Comparison of ENCODE assay signal across 14 cellular contexts in the genomic region with DNA sequence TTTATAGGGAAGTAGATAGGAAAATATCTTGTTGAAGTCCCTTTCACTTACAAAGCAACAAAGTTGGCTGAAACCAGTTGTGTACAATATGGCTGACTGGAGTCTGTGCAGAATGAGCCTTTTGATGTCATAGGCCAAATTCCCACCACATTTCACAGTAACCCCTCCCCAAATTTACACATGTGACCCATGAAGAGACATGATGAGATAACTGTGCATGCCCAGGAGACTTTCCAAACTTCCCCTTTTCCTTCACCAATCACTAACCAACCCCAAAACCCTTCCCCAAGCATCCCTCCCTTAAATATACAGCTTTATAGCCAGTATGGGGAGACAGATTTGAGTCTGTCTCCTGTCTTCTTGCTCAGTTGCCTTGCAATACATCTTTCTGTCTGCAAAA.
"Had no signal": no experiment of that assay in that cellular context is flagged by ENCODE, and none has a peak within 500 bp of the region (broad histone marks: within the 10 kb centered on the region; RNA-seq: fewer than 3 reads in every experiment).

No MANE protein-coding gene starts in this region.

- DNase-seq: activated CD4-positive, alpha-beta memory T cell treated with anti-CD3 and anti-CD28 coated beads for 36 hours; activated CD8-positive, alpha-beta memory T cell treated with anti-CD3 and anti-CD28 coated beads, Interleukin-2, amount 10 ng/mL, durations not matched to agents 7 days and 5 days; activated naive CD4-positive, alpha-beta T cell treated with Interleukin-2 at 50 U/mL for 16 hours; activated naive CD8-positive, alpha-beta T cell treated with anti-CD3 and anti-CD28 coated beads, Interleukin-2, amount 10 ng/mL, durations not matched to agents 7 days and 5 days; dermis blood vessel endothelial cell; effector memory CD4-positive, alpha-beta T cell; esophagus squamous epithelium; heart right ventricle; sigmoid colon; stimulated activated naive CD4-positive, alpha-beta T cell; upper lobe of right lung had no signal

- H3K4me3 Mint-ChIP-seq: activated CD4-positive, alpha-beta memory T cell treated with anti-CD3 and anti-CD28 coated beads for 36 hours; activated CD8-positive, alpha-beta memory T cell treated with anti-CD3 and anti-CD28 coated beads, Interleukin-2, amount 10 ng/mL, durations not matched to agents 7 days and 5 days; activated naive CD8-positive, alpha-beta T cell treated with anti-CD3 and anti-CD28 coated beads, Interleukin-2, amount 10 ng/mL, durations not matched to agents 7 days and 5 days; activated T-helper 17 cell treated with anti-CD3 and anti-CD28 coated beads, Interleukin-2, amount 50 U/mL, for 72 hours; natural killer cell treated with Interleukin-12 subunit alpha and Interleukin-12 subunit beta and Interleukin-15 and Interleukin-18, amount 100 ng/mL, for 72 hours had no signal

- H3K36me3 Mint-ChIP-seq: activated CD4-positive, alpha-beta memory T cell treated with anti-CD3 and anti-CD28 coated beads for 36 hours; activated CD8-positive, alpha-beta memory T cell treated with anti-CD3 and anti-CD28 coated beads, Interleukin-2, amount 10 ng/mL, durations not matched to agents 7 days and 5 days; activated naive CD8-positive, alpha-beta T cell treated with anti-CD3 and anti-CD28 coated beads, Interleukin-2, amount 10 ng/mL, durations not matched to agents 7 days and 5 days; natural killer cell treated with Interleukin-12 subunit alpha and Interleukin-12 subunit beta and Interleukin-15 and Interleukin-18, amount 100 ng/mL, for 72 hours had no signal

- H3K27me3 ChIP-seq: cardiac muscle cell, esophagus squamous epithelium, heart right ventricle, sigmoid colon, upper lobe of right lung had no signal

- H3K9me3 ChIP-seq: esophagus squamous epithelium, heart right ventricle, sigmoid colon, upper lobe of right lung had no signal

- H3K4me3 ChIP-seq: cardiac muscle cell, esophagus squamous epithelium, heart right ventricle, sigmoid colon, upper lobe of right lung had no signal

- H3K9me3 Mint-ChIP-seq: activated CD4-positive, alpha-beta memory T cell treated with anti-CD3 and anti-CD28 coated beads for 36 hours; activated naive CD8-positive, alpha-beta T cell treated with anti-CD3 and anti-CD28 coated beads, Interleukin-2, amount 10 ng/mL, durations not matched to agents 7 days and 5 days; activated T-helper 17 cell treated with anti-CD3 and anti-CD28 coated beads, Interleukin-2, amount 50 U/mL, for 72 hours; natural killer cell treated with Interleukin-12 subunit alpha and Interleukin-12 subunit beta and Interleukin-15 and Interleukin-18, amount 100 ng/mL, for 72 hours had no signal

- H3K27ac Mint-ChIP-seq: activated CD4-positive, alpha-beta memory T cell treated with anti-CD3 and anti-CD28 coated beads for 36 hours; activated CD8-positive, alpha-beta memory T cell treated with anti-CD3 and anti-CD28 coated beads, Interleukin-2, amount 10 ng/mL, durations not matched to agents 7 days and 5 days; activated naive CD8-positive, alpha-beta T cell treated with anti-CD3 and anti-CD28 coated beads, Interleukin-2, amount 10 ng/mL, durations not matched to agents 7 days and 5 days; activated T-helper 17 cell treated with anti-CD3 and anti-CD28 coated beads, Interleukin-2, amount 50 U/mL, for 72 hours; natural killer cell treated with Interleukin-12 subunit alpha and Interleukin-12 subunit beta and Interleukin-15 and Interleukin-18, amount 100 ng/mL, for 72 hours had no signal

- H3K27me3 Mint-ChIP-seq: activated CD4-positive, alpha-beta memory T cell treated with anti-CD3 and anti-CD28 coated beads for 36 hours; activated CD8-positive, alpha-beta memory T cell treated with anti-CD3 and anti-CD28 coated beads, Interleukin-2, amount 10 ng/mL, durations not matched to agents 7 days and 5 days; activated T-helper 17 cell treated with anti-CD3 and anti-CD28 coated beads, Interleukin-2, amount 50 U/mL, for 72 hours had no signal

- H3K36me3 ChIP-seq: cardiac muscle cell, esophagus squamous epithelium, heart right ventricle, sigmoid colon, upper lobe of right lung had no signal

- H3K4me1 ChIP-seq: esophagus squamous epithelium, sigmoid colon, upper lobe of right lung had no signal

- H3K27ac ChIP-seq: cardiac muscle cell, esophagus squamous epithelium, heart right ventricle, sigmoid colon, upper lobe of right lung had no signal
